Comparison of ENCODE assay signal across 17 cellular contexts in the genomic region with DNA sequence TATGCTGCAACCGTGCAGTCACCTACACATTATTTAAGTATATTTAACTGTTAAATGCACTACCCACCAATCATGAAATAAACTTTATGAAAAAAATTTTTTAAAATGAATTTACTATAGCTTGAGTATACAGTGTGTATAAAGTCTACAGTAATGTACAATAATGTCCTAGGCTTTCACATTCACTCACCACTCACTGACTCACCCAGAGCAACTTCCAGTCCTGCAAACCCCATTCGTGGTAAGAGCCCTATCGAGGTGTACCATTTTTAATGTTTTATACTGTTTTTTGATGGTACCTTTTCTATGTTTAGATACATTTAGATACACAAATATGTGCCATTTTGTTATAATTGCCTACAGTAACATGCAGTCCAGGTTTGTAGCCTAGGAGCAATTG. TPM values are rescaled to one million over a fixed set of nuclear protein-coding genes. Genes with fewer than 3 reads are reported as not detected.
DNase-seq lines count a peak whose midpoint lies in the region; ATAC-seq lines count a peak whose summit lies in the region.
"Had no signal": no experiment of that assay in that cellular context is flagged by ENCODE, and none has a peak within 500 bp of the region (broad histone marks: within the 10 kb centered on the region; RNA-seq: fewer than 3 reads in every experiment).

No MANE protein-coding gene starts in this region.

- peaks cover 43% of the 10 kb centered on the region for H3K4me1 Mint-ChIP-seq in activated T-cell treated with anti-CD3 and anti-CD28 coated beads, Interleukin-2, amount 50 U/mL, for 72 hours (ENCODE audit: low read depth)
- H3K4me1 Mint-ChIP-seq in stimulated activated naive CD8-positive, alpha-beta T cell treated with anti-CD3 and anti-CD28 coated beads, Interleukin-15, amount 100 ng/mL, for 72 hours, result peaks cover 54% of the 10 kb centered on the region
- peaks cover 56 to 76% (median 76%) of the 10 kb centered on the region in 3 donors for H3K4me1 Mint-ChIP-seq in T-cell

- peaks cover 0 to 3% of the 10 kb centered on the region in 2 donors for H3K36me3 Mint-ChIP-seq in activated T-cell treated with anti-CD3 and anti-CD28 coated beads, Interleukin-2, amount 50 U/mL, for 72 hours (ENCODE audit: insufficient read depth in 2 of 2)
- peaks cover 25% of the 10 kb centered on the region for H3K36me3 Mint-ChIP-seq in T-cell

- H3K27ac Mint-ChIP-seq in activated T-cell treated with anti-CD3 and anti-CD28 coated beads, Interleukin-2, amount 50 U/mL, for 72 hours, result no peak overlapping the region
- no peak overlapping the region for H3K27ac Mint-ChIP-seq in stimulated activated naive CD8-positive, alpha-beta T cell treated with anti-CD3 and anti-CD28 coated beads, Interleukin-15, amount 100 ng/mL, for 72 hours
- peak overlapping the region; percentile 60 to 66 for H3K27ac Mint-ChIP-seq in T-cell

- H3K4me3 Mint-ChIP-seq in activated T-cell treated with anti-CD3 and anti-CD28 coated beads, Interleukin-2, amount 50 U/mL, for 72 hours, result no peak overlapping the region
- H3K4me3 Mint-ChIP-seq in stimulated activated naive CD8-positive, alpha-beta T cell treated with anti-CD3 and anti-CD28 coated beads, Interleukin-15, amount 100 ng/mL, for 72 hours, result no peak overlapping the region
- no peak overlapping the region for H3K4me3 Mint-ChIP-seq in T-cell

- no peak for DNase-seq in activated T-cell treated with anti-CD3 and anti-CD28 coated beads, Interleukin-2, amount 50 U/mL, for 72 hours
- DNase-seq in activated T-cell treated with anti-CD3 and anti-CD28 coated beads, Interleukin-2, amount 50 U/mL, for 48 hours, result no peak
- no peak for DNase-seq in stimulated activated naive CD8-positive, alpha-beta T cell treated with anti-CD3 and anti-CD28 coated beads, Interleukin-15, amount 100 ng/mL, for 72 hours
- no peak for DNase-seq in stimulated activated naive CD8-positive, alpha-beta T cell treated with anti-CD3 and anti-CD28 coated beads, Interleukin-15, Interleukin-2, amounts not matched to agents 100 U/mL and 50 U/mL, for 24 hours
- DNase-seq in T-cell (no peak), globus pallidus (ENCODE audit: low spot score) (no peak), occipital lobe (lab: John Stamatoyannopoulos, UW) (no peak)
- DNase-seq: COR-L47, NCI-H1048, NCI-H1694, NCI-H2029 treated with DMSO at 0.1 percent for 48 hours, NCI-H446 treated with DMSO at 0.1 percent for 48 hours, NCI-H526 treated with DMSO at 0.1 percent for 48 hours, PC-9, SJCRH30 had no signal

- CTCF ChIA-PET in T-cell (lab: Charles Lee), result interaction anchor here (0.6 to 4.1 kb wide), 13 partner anchors 12 to 353 kb away, joined by 3 to 107 read pairs (median 3); partner anchors contain the start of gene M6PR (in 1 of the 2)

- POLR2A ChIA-PET in T-cell (lab: Charles Lee), result no interaction called here

- H3K27me3 Mint-ChIP-seq in activated T-cell treated with anti-CD3 and anti-CD28 coated beads, Interleukin-2, amount 50 U/mL, for 72 hours (ENCODE audit: low read depth), result no peaks in the 10 kb centered on the region
- no peaks in the 10 kb centered on the region for H3K27me3 Mint-ChIP-seq in stimulated activated naive CD8-positive, alpha-beta T cell treated with anti-CD3 and anti-CD28 coated beads, Interleukin-15, amount 100 ng/mL, for 72 hours
- no peaks in the 10 kb centered on the region for H3K27me3 Mint-ChIP-seq in T-cell

- H3K9me3 Mint-ChIP-seq in activated T-cell treated with anti-CD3 and anti-CD28 coated beads, Interleukin-2, amount 50 U/mL, for 72 hours, result peaks cover 0 to 3% of the 10 kb centered on the region in 2 donors
- no peaks in the 10 kb centered on the region for H3K9me3 Mint-ChIP-seq in stimulated activated naive CD8-positive, alpha-beta T cell treated with anti-CD3 and anti-CD28 coated beads, Interleukin-15, amount 100 ng/mL, for 72 hours
- no peaks in the 10 kb centered on the region for H3K9me3 Mint-ChIP-seq in T-cell

- ATAC-seq in activated T-cell treated with anti-CD3 and anti-CD28 coated beads, Interleukin-2, amount 50 U/mL, for 72 hours (replicated peaks in 1 of 2), result peak; percentile 49 to 63
- ATAC-seq in stimulated activated naive CD8-positive, alpha-beta T cell treated with anti-CD3 and anti-CD28 coated beads, Interleukin-15, amount 100 ng/mL, for 72 hours, result peak; percentile 49
- no peak for ATAC-seq in stimulated activated naive CD8-positive, alpha-beta T cell treated with anti-CD3 and anti-CD28 coated beads, Interleukin-15, Interleukin-2, amounts not matched to agents 100 U/mL and 50 U/mL, for 24 hours
- ATAC-seq in T-cell (replicated peaks in 1 of 4), result no peak
- ATAC-seq: Right ventricle myocardium inferior had no signal

RNA-seq across cellular contexts. Expression of gene KLRG1, which starts 48.1 kb away (rescaled TPM):
- total RNA-seq in activated T-cell treated with anti-CD3 and anti-CD28 coated beads, Interleukin-2, amount 50 U/mL, for 72 hours, result 1 to 10 TPM; 2.5 to 5.5 TPM
- 10 to 100 TPM; 11.9 to 80.4 (median 28.0) TPM for total RNA-seq in T-cell
- 7.8 TPM for total RNA-seq in occipital lobe
- total RNA-seq: HT-29 had no signal

Comparison
In these comparisons a context has a peak if more than half of its experiments do, and no peak if none do; other contexts are left out.
1. ATAC-seq: peak in activated T-cell treated with anti-CD3 and anti-CD28 coated beads, Interleukin-2, amount 50 U/mL, for 72 hours (2 of 2) and stimulated activated naive CD8-positive, alpha-beta T cell treated with anti-CD3 and anti-CD28 coated beads, Interleukin-15, amount 100 ng/mL, for 72 hours (single experiment); none in stimulated activated naive CD8-positive, alpha-beta T cell treated with anti-CD3 and anti-CD28 coated beads, Interleukin-15, Interleukin-2, amounts not matched to agents 100 U/mL and 50 U/mL, for 24 hours (single experiment) and T-cell (0 of 4).
2. H3K27ac Mint-ChIP-seq: peak in T-cell (2 of 2); none in activated T-cell treated with anti-CD3 and anti-CD28 coated beads, Interleukin-2, amount 50 U/mL, for 72 hours (single experiment) and stimulated activated naive CD8-positive, alpha-beta T cell treated with anti-CD3 and anti-CD28 coated beads, Interleukin-15, amount 100 ng/mL, for 72 hours (0 of 2).